In the genomic region with DNA sequence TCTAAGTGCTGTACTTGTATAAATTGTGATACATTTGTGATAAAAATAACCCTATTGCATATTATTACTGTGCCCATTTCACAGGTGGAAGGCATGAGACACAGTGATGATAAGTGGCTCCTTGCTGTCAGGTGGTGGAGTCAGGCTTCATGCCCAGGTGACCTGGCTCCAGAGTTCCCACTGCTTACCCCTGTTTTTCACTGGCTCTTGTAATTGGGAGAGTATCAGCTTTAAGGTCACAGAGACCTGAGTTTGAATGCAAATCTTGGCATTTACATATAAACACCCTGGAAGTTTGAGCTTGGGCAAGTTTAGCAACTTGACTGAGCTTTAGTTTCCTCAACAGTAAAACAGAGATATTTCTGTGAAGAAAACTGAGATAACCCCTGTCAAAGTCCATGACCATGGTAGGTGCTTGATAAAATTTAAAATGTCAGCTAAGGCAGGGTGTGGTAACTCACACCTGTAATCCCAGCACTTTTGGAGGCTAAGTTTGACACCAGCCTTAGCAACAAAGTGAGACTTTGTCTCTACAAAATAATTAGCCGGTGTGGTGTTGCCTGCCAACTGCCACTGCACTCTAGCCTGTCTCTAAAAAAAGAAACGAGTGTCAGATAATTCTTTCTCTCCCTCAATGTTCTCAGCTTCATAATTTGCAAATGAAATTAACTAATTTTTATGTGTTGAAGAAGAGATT, we compare ENCODE assay signal across 23 cellular contexts. TPM values are rescaled to one million over a fixed set of nuclear protein-coding genes. Genes with fewer than 3 reads are reported as not detected.
DNase-seq lines count a peak whose midpoint lies in the region; ATAC-seq lines count a peak whose summit lies in the region.
"Had no signal": no experiment of that assay in that cellular context is flagged by ENCODE, and none has a peak within 500 bp of the region (broad histone marks: within the 10 kb centered on the region; RNA-seq: fewer than 3 reads in every experiment).

No MANE protein-coding gene starts in this region.

- no peaks in the 10 kb centered on the region for H4K20me1 ChIP-seq in BLaER1

- intact Hi-C loops in left cardiac atrium (cut with DNase I), result no loop called here

- peak overlapping the region; percentile 43 for H3K4me2 ChIP-seq in BLaER1
- H3K4me2 ChIP-seq: SK-N-SH had no signal

- H3K9ac ChIP-seq in BLaER1 (no peak overlapping the region), HUES48 (ENCODE audit: low read depth, low read length) (0 out of 2 replicates have a peak overlapping the region, but pooled peaks have one; percentile 0)
- H3K9ac ChIP-seq: SK-N-SH had no signal

- H3K36me3 ChIP-seq in BLaER1 (no peaks in the 10 kb centered on the region), HUES48 (ENCODE audit: control insufficient read depth, insufficient read depth, low read length) (no peaks in the 10 kb centered on the region)
- H3K36me3 ChIP-seq: colonic mucosa, ovary had no signal

- DNase-seq in left cardiac atrium, result peak; percentile 32
- peak; percentile 31 for DNase-seq in iPS-NIHi11 (ENCODE audit: low spot score)
- DNase-seq in T-helper 2 cell, result no peak
- no peak for DNase-seq in activated CD8-positive, alpha-beta memory T cell treated with anti-CD3 and anti-CD28 coated beads, Interleukin-2, amount 50 U/mL, for 4 hours
- no peak for DNase-seq in dermis blood vessel endothelial cell
- DNase-seq: activated CD4-positive, alpha-beta T cell treated with anti-CD3 and anti-CD28 coated beads for 4 hours; activated effector memory CD4-positive, alpha-beta T cell treated with Interleukin-2 at 50 U/mL for 16 hours; activated naive CD8-positive, alpha-beta T cell treated with anti-CD3 and anti-CD28 coated beads for 36 hours; aorta; CD8-positive, alpha-beta T cell; colonic mucosa; effector memory CD4-positive, alpha-beta T cell; erythroblast; glutamatergic neuron; NCI-H1105; NCI-H2081; NCI-H446; ovary; SK-N-SH; stimulated activated CD4-positive, alpha-beta T cell treated with anti-CD3 and anti-CD28 coated beads, Interleukin-2, amount 100 ng/mL, for 24 hours had no signal

- peak; percentile 73 to 85 for ATAC-seq in left cardiac atrium
- ATAC-seq in GM18861 (IDR thresholded peaks at IDR 0.05; ENCODE audit: unreplicated experiment), result no peak
- ATAC-seq: CD8-positive, alpha-beta T cell had no signal

- H3K4me3 ChIP-seq in BLaER1 (no peak overlapping the region), HUES48 (ENCODE audit: low read depth, low read length) (peak overlapping the region; percentile 11; the same call in 1 of the 2 replicates)
- H3K4me3 ChIP-seq: colonic mucosa, ovary had no signal

- no peaks in the 10 kb centered on the region for H3K9me3 ChIP-seq in BLaER1
- no peaks in the 10 kb centered on the region for H3K9me3 ChIP-seq in HUES48 (ENCODE audit: control insufficient read depth, insufficient read depth, low read length)
- H3K9me3 ChIP-seq: colonic mucosa, ovary, SK-N-SH had no signal

- H3K27me3 ChIP-seq in BLaER1 (no peaks in the 10 kb centered on the region), HUES48 (ENCODE audit: control insufficient read depth, insufficient read depth, low read length) (no peaks in the 10 kb centered on the region)
- H3K27me3 ChIP-seq: colonic mucosa, ovary had no signal

- peaks cover 14% of the 10 kb centered on the region for H3K4me1 ChIP-seq in BLaER1
- H3K4me1 ChIP-seq in HUES48 (ENCODE audit: control insufficient read depth, insufficient read depth, low read length), result peaks cover 50% of the 10 kb centered on the region
- H3K4me1 ChIP-seq: colonic mucosa had no signal

- H3K27ac ChIP-seq in BLaER1 (no peak overlapping the region), HUES48 (ENCODE audit: low read depth, low read length) (peak overlapping the region; percentile 67)
- H3K27ac ChIP-seq: colonic mucosa, ovary had no signal

RNA-seq across cellular contexts. Expression of a gene that starts 29.2 kb away (rescaled TPM):
- total RNA-seq in left cardiac atrium (10 to 100 TPM; 53.0 to 72.7 TPM), dermis blood vessel endothelial cell (89.9 and 107 TPM in 2 replicates)

Comparison
In these comparisons a context has a peak if more than half of its experiments do, and no peak if none do; other contexts are left out.
1. DNase-seq: peak in left cardiac atrium (single experiment) and iPS-NIHi11 (single experiment); none in T-helper 2 cell (0 of 5), activated CD8-positive, alpha-beta memory T cell treated with anti-CD3 and anti-CD28 coated beads, Interleukin-2, amount 50 U/mL, for 4 hours (single experiment) and dermis blood vessel endothelial cell (single experiment).